ENCODE assay signal across 8 cellular contexts in genomic region chr14:91264151-91265150, GRCh38. TPM values are rescaled to one million over a fixed set of nuclear protein-coding genes. Genes with fewer than 3 reads are reported as not detected.
DNase-seq lines count a peak whose midpoint lies in the region; ATAC-seq, FAIRE-seq and TF ChIP-seq lines count a peak whose summit lies in the region.

No MANE protein-coding gene starts in this region.

- peak overlapping the region; percentile 77 for H3K4me3 ChIP-seq in PC-3 (ENCODE audit: low read length)
- peak overlapping the region; percentile 34 to 45 (median 40) for H3K4me3 ChIP-seq in endothelial cell of umbilical vein (replicated peaks in 1 of 3; ENCODE audit: insufficient read depth in 1 of 3, low read depth in 1 of 3, low read length in 3 of 3)

- peaks cover 0 to 2% (median 0%) of the 10 kb centered on the region in 5 donors for H3K27me3 Mint-ChIP-seq in naive thymus-derived CD8-positive, alpha-beta T cell
- H3K27me3 Mint-ChIP-seq in HFFc6 (ENCODE audit: insufficient read depth), result peaks cover 17% of the 10 kb centered on the region

- peak; percentile 65 for ATAC-seq in PC-3
- ATAC-seq in naive thymus-derived CD8-positive, alpha-beta T cell, result peak; percentile 55 to 70
- no peak for ATAC-seq in GM19328 (IDR thresholded peaks at IDR 0.05; ENCODE audit: unreplicated experiment)
- no peak for ATAC-seq in HG02763 (IDR thresholded peaks at IDR 0.05; ENCODE audit: unreplicated experiment)

- H3K27me3 ChIP-seq in PC-3 (ENCODE audit: low read length) (no peaks in the 10 kb centered on the region), endothelial cell of umbilical vein (ENCODE audit: control insufficient read depth in 2 of 2, insufficient read depth in 2 of 2, low read length in 2 of 2) (no peaks in the 10 kb centered on the region)

- H3K9ac ChIP-seq in PC-3 (ENCODE audit: low read length), result peak overlapping the region; percentile 56
- peak overlapping the region; percentile 38 for H3K9ac ChIP-seq in endothelial cell of umbilical vein (replicated peaks; ENCODE audit: extremely low read depth, insufficient read depth, low read length)

- BruUV-seq in PC-3 (replicated peaks; lab: Mats Ljungman, UMichigan) (no TSS peak), endothelial cell of umbilical vein (replicated peaks; lab: Mats Ljungman, UMichigan) (no TSS peak)

- H4K20me1 ChIP-seq in PC-3 (ENCODE audit: low read length) (no peaks in the 10 kb centered on the region), endothelial cell of umbilical vein (replicated peaks; ENCODE audit: control insufficient read depth, extremely low read depth, insufficient read depth, low read length) (no peaks in the 10 kb centered on the region)

- H3K9me3 Mint-ChIP-seq in naive thymus-derived CD8-positive, alpha-beta T cell, result peaks cover 0 to 4% (median 0%) of the 10 kb centered on the region in 9 donors
- H3K9me3 Mint-ChIP-seq in HFFc6, result no peaks in the 10 kb centered on the region

- H3K4me1 ChIP-seq in PC-3 (ENCODE audit: insufficient read depth, low read length) (no peaks in the 10 kb centered on the region), endothelial cell of umbilical vein (ENCODE audit: control insufficient read depth, extremely low read depth, insufficient read depth, low read length) (peaks cover 3% of the 10 kb centered on the region)

- H3K79me2 ChIP-seq in PC-3 (ENCODE audit: low read length), result no peaks in the 10 kb centered on the region
- no peaks in the 10 kb centered on the region for H3K79me2 ChIP-seq in endothelial cell of umbilical vein (ENCODE audit: control insufficient read depth, insufficient read depth, low read length)

- no peaks in the 10 kb centered on the region for H3K9me2 ChIP-seq in PC-3 (replicated peaks; ENCODE audit: low read length)

- peaks cover 0 to 12% (median 2%) of the 10 kb centered on the region in 3 donors for H3K36me3 Mint-ChIP-seq in naive thymus-derived CD8-positive, alpha-beta T cell
- H3K36me3 Mint-ChIP-seq in HFFc6 (ENCODE audit: low read depth), result no peaks in the 10 kb centered on the region

- H3K4me2 ChIP-seq in PC-3 (ENCODE audit: low read length) (peak overlapping the region; percentile 97), endothelial cell of umbilical vein (ENCODE audit: insufficient read depth, low read length) (peak overlapping the region; percentile 59)

- no peak for FAIRE-seq in endothelial cell of umbilical vein (lab: Jason Lieb, UNC)

- TF ChIP-seq POLR2A in endothelial cell of umbilical vein (IDR thresholded peaks at IDR 0.05; ENCODE audit: low read depth, low read length), result no peak

- H3K27ac ChIP-seq in PC-3 (ENCODE audit: low read length) (no peak overlapping the region), endothelial cell of umbilical vein (ENCODE audit: insufficient read depth, low read depth, low read length) (no peak overlapping the region)

- no peaks in the 10 kb centered on the region for H3K36me3 ChIP-seq in PC-3 (ENCODE audit: low read depth, low read length)
- no peaks in the 10 kb centered on the region for H3K36me3 ChIP-seq in endothelial cell of umbilical vein (ENCODE audit: control insufficient read depth in 2 of 2, extremely low read depth in 1 of 2, insufficient read depth in 2 of 2, low read length in 2 of 2)

- H3K9me3 ChIP-seq in PC-3 (ENCODE audit: low read length), result no peaks in the 10 kb centered on the region
- H3K9me3 ChIP-seq in endothelial cell of umbilical vein (replicated peaks; ENCODE audit: control insufficient read depth, insufficient read depth, low read length), result no peaks in the 10 kb centered on the region

- peak overlapping the region; percentile 40 to 85 (median 72) for H3K4me3 Mint-ChIP-seq in naive thymus-derived CD8-positive, alpha-beta T cell
- no peak overlapping the region; the same call in 1 of the 2 replicates for H3K4me3 Mint-ChIP-seq in HFFc6

- POLR2A ChIA-PET in PC-3 (lab: Charles Lee; ENCODE audit: unreplicated experiment) (no interaction called here), endothelial cell of umbilical vein (lab: Charles Lee) (no interaction called here)
- POLR2A ChIA-PET in naive thymus-derived CD8-positive, alpha-beta T cell (lab: Charles Lee), result interaction anchor here (0.5 to 3.4 kb wide), 10 partner anchors 9 to 151 kb away, joined by 3 to 15 read pairs (median 3); no protein-coding TSS in a partner anchor

- TF ChIP-seq CTCF in PC-3 (conservative IDR thresholded peaks at IDR 0.05; ENCODE audit: low read depth, low read length) (no peak), endothelial cell of umbilical vein (IDR thresholded peaks at IDR 0.05; ENCODE audit: extremely low read depth in 1 of 2, insufficient read depth in 1 of 2, low read depth in 1 of 2, low read length in 2 of 2) (no peak), HFFc6 (IDR thresholded peaks at IDR 0.05) (no peak)

- H3K4me1 Mint-ChIP-seq in naive thymus-derived CD8-positive, alpha-beta T cell, result peaks cover 30 to 60% (median 45%) of the 10 kb centered on the region in 4 donors
- peaks cover 6% of the 10 kb centered on the region; the same call in 1 of the 2 replicates for H3K4me1 Mint-ChIP-seq in HFFc6 (ENCODE audit: low read depth)

- no peaks in the 10 kb centered on the region for H3F3A ChIP-seq in PC-3 (ENCODE audit: low read length, unreplicated experiment)

- no peaks in the 10 kb centered on the region for H3K9me1 ChIP-seq in endothelial cell of umbilical vein (replicated peaks; ENCODE audit: control insufficient read depth, extremely low read depth, insufficient read depth, low read length)

- intact Hi-C loops in PC-3 (cut with micrococcal nuclease) (no loop called here), endothelial cell of umbilical vein (cut with micrococcal nuclease) (loop anchor here (5.0 kb wide), 1 partner anchor 87 kb away; no protein-coding TSS in a partner anchor)

- CTCF ChIA-PET in PC-3 (lab: Charles Lee), result interaction anchor here (0.6 to 1.3 kb wide), 2 partner anchors 41 to 87 kb away, joined by 3 read pairs; no protein-coding TSS in a partner anchor
- CTCF ChIA-PET in endothelial cell of umbilical vein (lab: Charles Lee), result interaction anchor here (0.6 to 2.7 kb wide), 5 partner anchors 9 to 91 kb away, joined by 3 to 22 read pairs (median 3); no protein-coding TSS in a partner anchor

- DNase-seq in AG08396 (ENCODE audit: low spot score) (peak; percentile 53), PC-3 (peak; percentile 30), endothelial cell of umbilical vein (ENCODE audit: low read depth, low spot score) (no peak), GM19240 (ENCODE audit: insufficient read length, low spot score) (no peak), HFFc6 (no peak)
- DNase-seq in naive thymus-derived CD8-positive, alpha-beta T cell, result peak in 1 of 10 donors; percentile 28

- dilution Hi-C loops in endothelial cell of umbilical vein (cut with MboI; ENCODE audit: extremely low pct_ligation_motif_present, low sequenced_read_pairs), result no loop called here

- H2AFZ ChIP-seq in PC-3 (ENCODE audit: low read length) (peak overlapping the region; percentile 91), endothelial cell of umbilical vein (ENCODE audit: low read depth, low read length) (peak overlapping the region; percentile 72)

- H3K27ac Mint-ChIP-seq in naive thymus-derived CD8-positive, alpha-beta T cell, result peak overlapping the region in 9 of 10 donors; percentile 27 to 88 (median 70)
- H3K27ac Mint-ChIP-seq in HFFc6, result no peak overlapping the region

TF ChIP-seq in endothelial cell of umbilical vein, 7 proteins besides CTCF, POLR2A, EP300 and RAD21:
- TF ChIP-seq EZH2 (IDR thresholded peaks at IDR 0.05; ENCODE audit: borderline replicate concordance, low read depth, low read length, severe bottlenecking) (no peak), MYC (IDR thresholded peaks at IDR 0.05; ENCODE audit: low read depth, low read length) (no peak), POLR2AphosphoS5 (IDR thresholded peaks at IDR 0.05; ENCODE audit: insufficient read depth, low read depth, low read length) (no peak), FOS (IDR thresholded peaks at IDR 0.05; ENCODE audit: borderline replicate concordance, insufficient read depth, low read length) (no peak), JUN (IDR thresholded peaks at IDR 0.05; ENCODE audit: borderline replicate concordance, insufficient read depth, insufficient read length, low read depth) (no peak), GATA2 (IDR thresholded peaks at IDR 0.05; ENCODE audit: insufficient read depth, insufficient read length, low read depth, low read length) (no peak)
- TF ChIP-seq, protein P1, sequence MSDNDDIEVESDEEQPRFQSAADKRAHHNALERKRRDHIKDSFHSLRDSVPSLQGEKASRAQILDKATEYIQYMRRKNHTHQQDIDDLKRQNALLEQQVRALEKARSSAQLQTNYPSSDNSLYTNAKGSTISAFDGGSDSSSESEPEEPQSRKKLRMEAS (IDR thresholded peaks at IDR 0.05; ENCODE audit: insufficient read depth, insufficient read length), result no peak
TF ChIP-seq in endothelial cell of umbilical vein: peak in this region for 0.

RNA-seq across cellular contexts. Expression of gene GPR68, which starts 19.9 kb away (rescaled TPM):
- total RNA-seq in PC-3 (2014; rRNA removed) (0.35 and 1.5 TPM in 2 replicates), endothelial cell of umbilical vein (0.24 and 0.51 TPM in 2 replicates)
- 0.36 and 0.75 TPM in 2 replicates for polyA plus RNA-seq in endothelial cell of umbilical vein
- 0.16 and 0.28 TPM in 2 replicates for polyA plus RNA-seq in endothelial cell of umbilical vein (2011; cell fraction: cytosol; rRNA removed)
- polyA plus RNA-seq in endothelial cell of umbilical vein (2011; cell fraction: nucleus; rRNA removed), result 0.11 and 0.22 TPM in 2 replicates
- 0.43 and 0.78 TPM in 2 replicates for polyA plus RNA-seq in endothelial cell of umbilical vein (2012)
- polyA minus RNA-seq in endothelial cell of umbilical vein, result 0.41 and 1.4 TPM in 2 replicates
- not detected for polyA minus RNA-seq in endothelial cell of umbilical vein (2011; cell fraction: cytosol; rRNA and poly(A)+ RNA removed)
- polyA minus RNA-seq in endothelial cell of umbilical vein (2011; cell fraction: nucleus; rRNA and poly(A)+ RNA removed), result 0.29 and 0.43 TPM in 2 replicates
- total RNA-seq in naive thymus-derived CD8-positive, alpha-beta T cell, result under 1 TPM; 0.60 to 0.73 TPM
- polyA plus RNA-seq in naive thymus-derived CD8-positive, alpha-beta T cell, result 1 to 10 TPM in 1 of 3 donors, under 1 TPM in 2; 0.15 to 7.9 (median 0.82) TPM
- total RNA-seq in HFFc6 (2021; fragmentation: NEBNext Ultra II Directional; extraction: Animal tissue kit (Norgen Biotek cat#: 25700)), result under 1 TPM; 0.34 to 0.88 (median 0.52) TPM

Comparison
In these comparisons a context has a peak if more than half of its experiments do, and no peak if none do; other contexts are left out.
1. DNase-seq: peak in AG08396 (single experiment) and PC-3 (single experiment); none in endothelial cell of umbilical vein (single experiment), GM19240 (single experiment) and HFFc6 (single experiment).
2. ATAC-seq: peak in PC-3 (single experiment) and naive thymus-derived CD8-positive, alpha-beta T cell (2 of 2); none in GM19328 (single experiment) and HG02763 (single experiment).